ENCODE assay signal across 1 cellular context in the genomic region with DNA sequence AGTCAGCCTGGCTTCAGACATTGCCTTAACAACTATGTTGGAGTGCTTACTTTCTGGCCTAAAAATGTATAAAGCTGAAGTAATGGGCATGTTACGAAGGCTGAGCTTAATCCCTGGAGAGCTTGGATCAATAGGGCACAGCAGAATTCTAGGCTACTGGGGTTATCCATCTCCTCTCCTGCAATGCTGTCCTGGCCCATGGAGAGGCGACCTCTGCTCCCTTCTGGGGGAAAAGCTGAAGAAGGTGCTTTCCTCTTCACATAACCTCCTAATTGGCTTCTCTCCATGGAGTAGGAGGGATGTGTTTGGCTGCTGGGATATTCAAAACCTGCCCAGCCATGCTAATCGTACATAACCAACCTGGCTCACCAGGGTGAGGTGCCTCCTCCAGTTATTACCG.
TF ChIP-seq lines count a peak whose summit lies in the region.

No MANE protein-coding gene starts in this region.

TF ChIP-seq in GM23338, 12 proteins besides CTCF, POLR2A, EP300 and RAD21 (continued from another document):
- TF ChIP-seq CREB1 (CRISPR knock-in tag; IDR thresholded peaks at IDR 0.05; ENCODE audit: low read depth) (no peak), EZH2 (IDR thresholded peaks at IDR 0.05; ENCODE audit: low read depth, unreplicated experiment) (no peak), STAT1 (IDR thresholded peaks at IDR 0.05; ENCODE audit: unreplicated experiment) (no peak), ZNF331 (CRISPR knock-in tag; IDR thresholded peaks at IDR 0.05; ENCODE audit: low read depth) (no peak), JUNB (IDR thresholded peaks at IDR 0.05; ENCODE audit: unreplicated experiment) (no peak), ZNF114 (CRISPR knock-in tag; IDR thresholded peaks at IDR 0.05) (no peak)
- TF ChIP-seq, protein P1, sequence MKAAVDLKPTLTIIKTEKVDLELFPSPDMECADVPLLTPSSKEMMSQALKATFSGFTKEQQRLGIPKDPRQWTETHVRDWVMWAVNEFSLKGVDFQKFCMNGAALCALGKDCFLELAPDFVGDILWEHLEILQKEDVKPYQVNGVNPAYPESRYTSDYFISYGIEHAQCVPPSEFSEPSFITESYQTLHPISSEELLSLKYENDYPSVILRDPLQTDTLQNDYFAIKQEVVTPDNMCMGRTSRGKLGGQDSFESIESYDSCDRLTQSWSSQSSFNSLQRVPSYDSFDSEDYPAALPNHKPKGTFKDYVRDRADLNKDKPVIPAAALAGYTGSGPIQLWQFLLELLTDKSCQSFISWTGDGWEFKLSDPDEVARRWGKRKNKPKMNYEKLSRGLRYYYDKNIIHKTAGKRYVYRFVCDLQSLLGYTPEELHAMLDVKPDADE (IDR thresholded peaks at IDR 0.05), result no peak
